ENCODE assay signal across 8 cellular contexts in genomic region chr7:25389489-25390106, GRCh38.
DNase-seq lines count a peak whose midpoint lies in the region; ATAC-seq and TF ChIP-seq lines count a peak whose summit lies in the region.

No MANE protein-coding gene starts in this region.

- no peaks in the 10 kb centered on the region for H3K9me3 ChIP-seq in uterus

- peak; percentile 53 for TF ChIP-seq CTCF in AG09319 (IDR thresholded peaks at IDR 0.05; ENCODE audit: low read depth, low read length)
- peak; percentile 37 for TF ChIP-seq CTCF in GM12873 (IDR thresholded peaks at IDR 0.05; ENCODE audit: insufficient read depth, low read depth, low read length, missing control alignments)
- TF ChIP-seq CTCF in brain microvascular endothelial cell (IDR thresholded peaks at IDR 0.05; ENCODE audit: low read depth, low read length, missing control alignments), result peak; percentile 57
- peak; percentile 67 to 77 (median 71) for TF ChIP-seq CTCF in uterus (IDR thresholded peaks at IDR 0.05)

- intact Hi-C loops in uterus (cut with DNase I; ENCODE audit: low total_unique reads), result loop anchor here (5.0 kb wide), 3 partner anchors 127 to 463 kb away; no protein-coding TSS in a partner anchor

- H3K4me3 ChIP-seq in brain microvascular endothelial cell (ENCODE audit: low read depth, low read length), result no peak overlapping the region
- H3K4me3 ChIP-seq in uterus, result no peak overlapping the region

- peaks cover 0 to 21% of the 10 kb centered on the region in 2 donors for H3K4me1 ChIP-seq in uterus

- no peaks in the 10 kb centered on the region for H3K4me1 Mint-ChIP-seq in T-helper 2 cell treated with Interferon-gamma antibody and Interleukin-4, amounts not matched to agents 5 μg/mL and 100 μg/mL, for 36 hours (ENCODE audit: low read depth)

- in situ Hi-C loops in brain microvascular endothelial cell (cut with HindIII; ENCODE audit: low pct_ligation_motif_present, low sequenced_read_pairs), result no loop called here

- H3K4me3 Mint-ChIP-seq in T-helper 2 cell treated with Interferon-gamma antibody and Interleukin-4, amounts not matched to agents 5 μg/mL and 100 μg/mL, for 36 hours, result no peak overlapping the region

- no peak overlapping the region for H3K27ac ChIP-seq in brain microvascular endothelial cell
- H3K27ac ChIP-seq in uterus, result peak overlapping the region in 1 of 2 donors; percentile 8

- H3K36me3 ChIP-seq in brain microvascular endothelial cell (replicated peaks) (no peaks in the 10 kb centered on the region), uterus (no peaks in the 10 kb centered on the region)

- no peak for ATAC-seq in HG03442 (IDR thresholded peaks at IDR 0.05; ENCODE audit: unreplicated experiment)

- DNase-seq in AG09319 (ENCODE audit: extremely low read depth, low read depth) (peak; percentile 23), NCI-H2107 treated with DMSO at 0.1 percent for 48 hours (lab: John Stamatoyannopoulos, UW; ENCODE audit: unreplicated experiment) (peak; percentile 70), brain microvascular endothelial cell (peak; percentile 20), kidney tubule cell (ENCODE audit: low spot score) (peak; percentile 51), uterus (no peak)
- DNase-seq in T-helper 2 cell treated with Interferon-gamma antibody and Interleukin-4, amounts not matched to agents 5 μg/mL and 100 μg/mL, for 36 hours (ENCODE audit: low spot score), result no peak

- no peaks in the 10 kb centered on the region for H3K36me3 Mint-ChIP-seq in T-helper 2 cell treated with Interferon-gamma antibody and Interleukin-4, amounts not matched to agents 5 μg/mL and 100 μg/mL, for 36 hours (ENCODE audit: low read depth)

- H3K9me3 Mint-ChIP-seq in T-helper 2 cell treated with Interferon-gamma antibody and Interleukin-4, amounts not matched to agents 5 μg/mL and 100 μg/mL, for 36 hours, result no peaks in the 10 kb centered on the region

- no peak for TF ChIP-seq POLR2A in uterus (IDR thresholded peaks at IDR 0.05)

- H3K27ac Mint-ChIP-seq in T-helper 2 cell treated with Interferon-gamma antibody and Interleukin-4, amounts not matched to agents 5 μg/mL and 100 μg/mL, for 36 hours, result no peak overlapping the region

- peaks cover 18% of the 10 kb centered on the region for H3K27me3 Mint-ChIP-seq in T-helper 2 cell treated with Interferon-gamma antibody and Interleukin-4, amounts not matched to agents 5 μg/mL and 100 μg/mL, for 36 hours (ENCODE audit: low read depth)

- H3K27me3 ChIP-seq in brain microvascular endothelial cell (replicated peaks), result no peaks in the 10 kb centered on the region
- no peaks in the 10 kb centered on the region for H3K27me3 ChIP-seq in uterus

Comparison
In these comparisons a context has a peak if more than half of its experiments do, and no peak if none do; other contexts are left out.
1. DNase-seq: peak in AG09319 (single experiment), NCI-H2107 treated with DMSO at 0.1 percent for 48 hours (single experiment), brain microvascular endothelial cell (single experiment) and kidney tubule cell (single experiment); none in uterus (0 of 2) and T-helper 2 cell treated with Interferon-gamma antibody and Interleukin-4, amounts not matched to agents 5 μg/mL and 100 μg/mL, for 36 hours (single experiment).
2. Peak in every context shown above with its lines, with median percentiles within 50 percentile points of each other: CTCF ChIP-seq.